Comparison of ENCODE assay signal across 1 cellular context in genomic region chr19:45863840-45864628, GRCh38.
TF ChIP-seq lines count a peak whose summit lies in the region.

Gene FOXA3, plus strand, starts transcription at chr19:45864326. Its CDS starts 131 bp downstream, at chr19:45864457.

TF ChIP-seq in HepG2, 621 proteins besides CTCF, POLR2A, EP300 and RAD21 (continued from another document and continues in another):
- TF ChIP-seq AHDC1 (CRISPR knock-in tag; IDR thresholded peaks at IDR 0.05; ENCODE audit: borderline replicate concordance) (no peak), ZBTB7A (CRISPR knock-in tag; IDR thresholded peaks at IDR 0.05) (no peak), NFE2L1 (CRISPR knock-in tag; IDR thresholded peaks at IDR 0.05; ENCODE audit: borderline replicate concordance) (no peak), NFYC (CRISPR knock-in tag; IDR thresholded peaks at IDR 0.05) (no peak), ZNF33B (CRISPR knock-in tag; IDR thresholded peaks at IDR 0.05) (no peak), MTF2 (CRISPR knock-in tag; IDR thresholded peaks at IDR 0.05; ENCODE audit: borderline replicate concordance) (no peak), GTF2F1 (IDR thresholded peaks at IDR 0.05; ENCODE audit: low read length) (no peak), ZNF570 (CRISPR knock-in tag; IDR thresholded peaks at IDR 0.05; ENCODE audit: borderline replicate concordance) (no peak), GATA4 (IDR thresholded peaks at IDR 0.05; ENCODE audit: borderline replicate concordance, low read depth) (0 out of 2 replicates have a peak, but pooled peaks have one; percentile 55), ZNF407 (CRISPR knock-in tag; IDR thresholded peaks at IDR 0.05; ENCODE audit: not compliant biosample characterization) (no peak), ZNF350 (CRISPR knock-in tag; IDR thresholded peaks at IDR 0.05; ENCODE audit: borderline replicate concordance, low read depth) (0 out of 2 replicates have a peak, but pooled peaks have one; percentile 24), ZMYM3 (CRISPR knock-in tag; IDR thresholded peaks at IDR 0.05) (peak; percentile 97), LCORL (IDR thresholded peaks at IDR 0.05) (no peak), LCORL (CRISPR knock-in tag; IDR thresholded peaks at IDR 0.05) (no peak), RFX3 (CRISPR knock-in tag; IDR thresholded peaks at IDR 0.05) (no peak), FOXP1 (IDR thresholded peaks at IDR 0.05) (no peak), FOXP1 (CRISPR knock-in tag; IDR thresholded peaks at IDR 0.05) (no peak), MXD4 (CRISPR knock-in tag; IDR thresholded peaks at IDR 0.05) (no peak), HOXD1 (CRISPR knock-in tag; IDR thresholded peaks at IDR 0.05) (peak; percentile 33; the same call in 1 of the 2 replicates), HDAC6 (IDR thresholded peaks at IDR 0.05; ENCODE audit: low read depth, low read length) (no peak), REPIN1 (CRISPR knock-in tag; IDR thresholded peaks at IDR 0.05; ENCODE audit: borderline replicate concordance, low read depth) (0 out of 2 replicates have a peak, but pooled peaks have one; percentile 14), GABPA (IDR thresholded peaks at IDR 0.05; ENCODE audit: low read depth, low read length) (no peak), GABPA (CRISPR knock-in tag; IDR thresholded peaks at IDR 0.05; ENCODE audit: low read depth) (peak; percentile 48; the same call in 1 of the 2 replicates), ZFP37 (CRISPR knock-in tag; IDR thresholded peaks at IDR 0.05; ENCODE audit: borderline replicate concordance) (no peak), MEIS2 (CRISPR knock-in tag; IDR thresholded peaks at IDR 0.05) (0 out of 2 replicates have a peak, but pooled peaks have one; percentile 20), ZSCAN5A (CRISPR knock-in tag; IDR thresholded peaks at IDR 0.05; ENCODE audit: borderline replicate concordance) (0 out of 2 replicates have a peak, but pooled peaks have one; percentile 26), EZH2 (conservative IDR thresholded peaks at IDR 0.05; ENCODE audit: low read depth, low read length) (no peak), NR2F6 (IDR thresholded peaks at IDR 0.05) (no peak), NR2F6 (CRISPR knock-in tag; IDR thresholded peaks at IDR 0.05) (no peak), TARDBP (CRISPR knock-in tag; IDR thresholded peaks at IDR 0.05) (peak; percentile 66; the same call in 1 of the 2 replicates), ZNF572 (CRISPR knock-in tag; IDR thresholded peaks at IDR 0.05) (no peak), DBP (CRISPR knock-in tag; IDR thresholded peaks at IDR 0.05; ENCODE audit: not compliant biosample characterization) (no peak), SMAD3 (CRISPR knock-in tag; IDR thresholded peaks at IDR 0.05) (no peak), MZF1 (CRISPR knock-in tag; IDR thresholded peaks at IDR 0.05; ENCODE audit: borderline replicate concordance) (no peak), TOE1 (CRISPR knock-in tag; IDR thresholded peaks at IDR 0.05) (no peak), IRF2 (CRISPR knock-in tag; IDR thresholded peaks at IDR 0.05) (peak; percentile 47; the same call in 1 of the 2 replicates), SOX6 (IDR thresholded peaks at IDR 0.05) (no peak), SOX6 (CRISPR knock-in tag; IDR thresholded peaks at IDR 0.05) (no peak), RARA (CRISPR knock-in tag; IDR thresholded peaks at IDR 0.05) (peak; percentile 38; the same call in 1 of the 2 replicates), NR3C1 (CRISPR knock-in tag; IDR thresholded peaks at IDR 0.05) (no peak), SPEN (CRISPR knock-in tag; IDR thresholded peaks at IDR 0.05; ENCODE audit: low read depth) (peak; percentile 50; the same call in 1 of the 2 replicates), ELF3 (CRISPR knock-in tag; IDR thresholded peaks at IDR 0.05) (no peak), ATF2 (CRISPR knock-in tag; IDR thresholded peaks at IDR 0.05) (no peak; the same call in 1 of the 2 replicates), KAT2B (IDR thresholded peaks at IDR 0.05; ENCODE audit: borderline replicate concordance, low read depth, low read length) (no peak), ZNF691 (CRISPR knock-in tag; IDR thresholded peaks at IDR 0.05; ENCODE audit: borderline replicate concordance, low read depth) (no peak), NFIC (IDR thresholded peaks at IDR 0.05; ENCODE audit: low read length) (no peak), SRF (IDR thresholded peaks at IDR 0.05; ENCODE audit: low read depth, low read length) (no peak), ZBTB25 (CRISPR knock-in tag; IDR thresholded peaks at IDR 0.05) (peak; percentile 56; the same call in 1 of the 2 replicates), ZNF354B (CRISPR knock-in tag; IDR thresholded peaks at IDR 0.05) (no peak)
